In genomic region chr6:2891768-2892170, GRCh38 we compare ENCODE assay signal across 8 cellular contexts. TPM values are rescaled to one million over a fixed set of nuclear protein-coding genes. Genes with fewer than 3 reads are reported as not detected.
DNase-seq lines count a peak whose midpoint lies in the region; ATAC-seq and TF ChIP-seq lines count a peak whose summit lies in the region.

No MANE protein-coding gene starts in this region.

- intact Hi-C loops in Right ventricle myocardium inferior (cut with DNase I): no loop called here

- no peaks in the 10 kb centered on the region for H3K27me3 Mint-ChIP-seq in chondrocyte (ENCODE audit: low read depth)

- DNase-seq in NCI-H2171 treated with DMSO at 0.1 percent for 48 hours (lab: John Stamatoyannopoulos, UW) (peak; percentile 92), NCI-H1436 (lab: John Stamatoyannopoulos, UW) (no peak), NCI-H1694 treated with DMSO at 0.1 percent for 48 hours (lab: John Stamatoyannopoulos, UW) (no peak), chondrocyte (ENCODE audit: low spot score) (no peak), Right ventricle myocardium inferior (ENCODE audit: missing footprints) (no peak)
- peak; percentile 57 for DNase-seq in activated effector memory CD4-positive, alpha-beta T cell treated with Interleukin-2 at 50 U/mL for 16 hours
- peak; percentile 52 to 57 for DNase-seq in stimulated activated CD4-positive, alpha-beta T cell treated with anti-CD3 and anti-CD28 coated beads, Interleukin-2, amount 100 ng/mL, for 48 hours

- H3K4me3 Mint-ChIP-seq in chondrocyte (ENCODE audit: unreplicated experiment): no peak overlapping the region

- no peak for TF ChIP-seq CTCF in chondrocyte (IDR thresholded peaks at IDR 0.05)

- H3K9me3 Mint-ChIP-seq in chondrocyte (ENCODE audit: low read depth): no peaks in the 10 kb centered on the region

- no peaks in the 10 kb centered on the region for H3K36me3 Mint-ChIP-seq in chondrocyte (ENCODE audit: low read depth)

- H3K4me1 Mint-ChIP-seq in chondrocyte (ENCODE audit: low read depth): no peaks in the 10 kb centered on the region

- no peak overlapping the region for H3K27ac Mint-ChIP-seq in chondrocyte (ENCODE audit: unreplicated experiment)

- peak; percentile 46 for ATAC-seq in GM18907 (IDR thresholded peaks at IDR 0.05; ENCODE audit: unreplicated experiment)
- ATAC-seq in Right ventricle myocardium inferior: no peak

RNA-seq across cellular contexts. Expression of gene SERPINB9, which starts 11.3 kb away (rescaled TPM):
- 0.31 to 0.67 TPM (median 0.62 TPM) in 3 replicates for total RNA-seq in chondrocyte
- 3.2 TPM for total RNA-seq in Right ventricle myocardium inferior

RNA-seq across cellular contexts. Expression of gene SERPINB1, which starts 50.1 kb away (rescaled TPM):
- total RNA-seq in chondrocyte (9.0 to 9.3 TPM (median 9.1 TPM) in 3 replicates), Right ventricle myocardium inferior (27.5 TPM)

Comparison
In these comparisons a context has a peak if more than half of its experiments do, and no peak if none do; other contexts are left out.
1. DNase-seq: peak in NCI-H2171 treated with DMSO at 0.1 percent for 48 hours (single experiment), activated effector memory CD4-positive, alpha-beta T cell treated with Interleukin-2 at 50 U/mL for 16 hours (single experiment) and stimulated activated CD4-positive, alpha-beta T cell treated with anti-CD3 and anti-CD28 coated beads, Interleukin-2, amount 100 ng/mL, for 48 hours (2 of 2); none in NCI-H1436 (single experiment), NCI-H1694 treated with DMSO at 0.1 percent for 48 hours (single experiment), chondrocyte (single experiment) and Right ventricle myocardium inferior (single experiment).